In the genomic region with DNA sequence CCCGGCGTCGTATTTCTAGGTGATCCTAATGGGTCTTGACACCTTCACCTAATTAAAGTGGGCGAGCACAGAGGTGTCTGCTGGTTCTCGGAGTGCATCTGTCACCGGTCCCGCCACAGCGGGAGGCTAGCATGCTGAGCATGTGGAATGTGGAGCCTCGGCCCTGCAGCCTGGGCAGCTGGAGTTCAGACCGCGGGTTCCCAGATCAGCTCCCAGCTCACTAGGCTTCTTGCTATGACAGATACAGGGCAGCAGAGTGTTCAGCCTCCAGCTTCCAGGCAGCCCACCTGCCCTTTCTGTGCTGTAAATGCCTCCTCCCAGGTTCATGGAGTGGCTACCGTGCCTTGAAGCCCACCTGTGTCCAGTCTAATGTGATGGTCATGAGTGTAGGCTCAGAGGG, we compare ENCODE assay signal across 1 cellular context.
TF ChIP-seq lines count a peak whose summit lies in the region.

No MANE protein-coding gene starts in this region.

TF ChIP-seq in IMR-90, 13 proteins besides CTCF, POLR2A, EP300 and RAD21 (continued from another document):
- TF ChIP-seq, protein P1, sequence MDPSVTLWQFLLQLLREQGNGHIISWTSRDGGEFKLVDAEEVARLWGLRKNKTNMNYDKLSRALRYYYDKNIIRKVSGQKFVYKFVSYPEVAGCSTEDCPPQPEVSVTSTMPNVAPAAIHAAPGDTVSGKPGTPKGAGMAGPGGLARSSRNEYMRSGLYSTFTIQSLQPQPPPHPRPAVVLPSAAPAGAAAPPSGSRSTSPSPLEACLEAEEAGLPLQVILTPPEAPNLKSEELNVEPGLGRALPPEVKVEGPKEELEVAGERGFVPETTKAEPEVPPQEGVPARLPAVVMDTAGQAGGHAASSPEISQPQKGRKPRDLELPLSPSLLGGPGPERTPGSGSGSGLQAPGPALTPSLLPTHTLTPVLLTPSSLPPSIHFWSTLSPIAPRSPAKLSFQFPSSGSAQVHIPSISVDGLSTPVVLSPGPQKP (IDR thresholded peaks at IDR 0.05; ENCODE audit: borderline replicate concordance, low read depth, low read length), result no peak
- TF ChIP-seq MAFK (IDR thresholded peaks at IDR 0.05; ENCODE audit: low read depth, low read length) (no peak), RCOR1 (IDR thresholded peaks at IDR 0.05; ENCODE audit: insufficient replicate concordance, low read length) (no peak), CHD1 (IDR thresholded peaks at IDR 0.05; ENCODE audit: low read depth, low read length) (no peak), SMC3 (IDR thresholded peaks at IDR 0.05; ENCODE audit: low read depth, low read length) (no peak), CEBPB (IDR thresholded peaks at IDR 0.05; ENCODE audit: low read depth, low read length) (no peak), RFX5 (IDR thresholded peaks at IDR 0.05; ENCODE audit: low read depth, low read length) (no peak), FOS (IDR thresholded peaks at IDR 0.05; ENCODE audit: low read depth, low read length) (no peak), BHLHE40 (IDR thresholded peaks at IDR 0.05; ENCODE audit: low read depth, low read length) (no peak), MXI1 (IDR thresholded peaks at IDR 0.05; ENCODE audit: borderline replicate concordance, low read depth, low read length) (no peak), NFE2L2 (IDR thresholded peaks at IDR 0.05; ENCODE audit: low read depth, low read length) (no peak)
- TF ChIP-seq, protein P2, sequence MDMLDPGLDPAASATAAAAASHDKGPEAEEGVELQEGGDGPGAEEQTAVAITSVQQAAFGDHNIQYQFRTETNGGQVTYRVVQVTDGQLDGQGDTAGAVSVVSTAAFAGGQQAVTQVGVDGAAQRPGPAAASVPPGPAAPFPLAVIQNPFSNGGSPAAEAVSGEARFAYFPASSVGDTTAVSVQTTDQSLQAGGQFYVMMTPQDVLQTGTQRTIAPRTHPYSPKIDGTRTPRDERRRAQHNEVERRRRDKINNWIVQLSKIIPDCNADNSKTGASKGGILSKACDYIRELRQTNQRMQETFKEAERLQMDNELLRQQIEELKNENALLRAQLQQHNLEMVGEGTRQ (IDR thresholded peaks at IDR 0.05; ENCODE audit: low read depth, low read length), result no peak
TF ChIP-seq in IMR-90: peak in this region for 0.
